In genomic region chr11:35355102-35355749, GRCh38 we compare ENCODE assay signal across 18 cellular contexts.
DNase-seq lines count a peak whose midpoint lies in the region; ATAC-seq, FAIRE-seq and TF ChIP-seq lines count a peak whose summit lies in the region.
"Had no signal": no experiment of that assay in that cellular context is flagged by ENCODE, and none has a peak within 500 bp of the region (broad histone marks: within the 10 kb centered on the region; RNA-seq: fewer than 3 reads in every experiment).

No MANE protein-coding gene starts in this region.

- SMC1A ChIA-PET in GM12878 (lab: Charles Lee; ENCODE audit: uncharacterized antibody, unreplicated experiment) = no interaction called here

- TF ChIP-seq EP300 in SK-N-SH (IDR thresholded peaks at IDR 0.05; ENCODE audit: borderline replicate concordance in 1 of 2, low read depth in 1 of 2, low read length in 1 of 2) (no peak), GM12878 (IDR thresholded peaks at IDR 0.05; ENCODE audit: borderline replicate concordance in 1 of 2, control insufficient read depth in 1 of 2, low read depth in 2 of 2, low read length in 2 of 2) (no peak)

- no peaks in the 10 kb centered on the region for H3K36me3 ChIP-seq in SK-N-SH (replicated peaks in 1 of 2; ENCODE audit: control insufficient read depth in 1 of 2, insufficient read depth in 2 of 2, low read length in 1 of 2)
- no peaks in the 10 kb centered on the region for H3K36me3 ChIP-seq in GM12878 (ENCODE audit: control insufficient read depth in 2 of 2, insufficient read depth in 2 of 2, low read length in 1 of 2)
- no peaks in the 10 kb centered on the region for H3K36me3 ChIP-seq in osteoblast (ENCODE audit: insufficient read depth, low read length)

- peak overlapping the region; percentile 53; the same call in 1 of the 2 replicates for H3K4me3 Mint-ChIP-seq in HFFc6
- no peak overlapping the region for H3K4me3 Mint-ChIP-seq in activated CD4-positive, alpha-beta T cell treated with anti-CD3 and anti-CD28 coated beads, Interleukin-2, amount 10 ng/mL, durations not matched to agents 24 days and 14 days
- H3K4me3 Mint-ChIP-seq: CD14-positive monocyte had no signal

- intact Hi-C loops in GM12878 (cut with micrococcal nuclease; ENCODE audit: unreplicated experiment) = no loop called here
- intact Hi-C loops in activated CD4-positive, alpha-beta T cell treated with anti-CD3 and anti-CD28 coated beads, Interleukin-2, amount 10 ng/mL, durations not matched to agents 24 days and 14 days (cut with micrococcal nuclease) = no loop called here

- H3K9me3 ChIP-seq in SK-N-SH (no peaks in the 10 kb centered on the region), GM12878 (replicated peaks; ENCODE audit: control insufficient read depth, insufficient read depth, low read length) (no peaks in the 10 kb centered on the region), osteoblast (ENCODE audit: low read depth, low read length) (no peaks in the 10 kb centered on the region)

- DNase-seq in SK-N-SH = no peak
- DNase-seq in HFFc6 = no peak
- DNase-seq in GM12878 (ENCODE audit: low read depth, low spot score) = no peak
- no peak for DNase-seq in osteoblast (ENCODE audit: insufficient read length, low spot score, missing footprints)
- no peak for DNase-seq in HTR-8/SVneo (ENCODE audit: insufficient read length, low spot score)
- no peak for DNase-seq in activated CD4-positive, alpha-beta T cell treated with anti-CD3 and anti-CD28 coated beads, Interleukin-2, amount 10 ng/mL, durations not matched to agents 24 days and 14 days
- DNase-seq: DMS79 treated with DMSO at 0.1 percent for 48 hours, NCI-H1417, NCI-H187, NCI-H2107, NCI-H510A, NCI-H748 treated with DMSO at 0.1 percent for 48 hours, SHP77 treated with DMSO at 0.1 percent for 48 hours had no signal

- H3K4me1 ChIP-seq in SK-N-SH (ENCODE audit: control insufficient read depth in 1 of 2, insufficient read depth in 2 of 2, low read depth in 1 of 2, low read length in 1 of 2) = peaks cover 5 to 32% of the 10 kb centered on the region in 2 experiments; a peak in 3 of 4 replicates
- no peaks in the 10 kb centered on the region for H3K4me1 ChIP-seq in GM12878 (ENCODE audit: control insufficient read depth, insufficient read depth, low read length)
- H3K4me1 ChIP-seq in osteoblast (ENCODE audit: insufficient read depth, low read length) = peaks cover 29% of the 10 kb centered on the region

- H3K4me2 ChIP-seq in SK-N-SH (peak overlapping the region; percentile 3; the same call in 1 of the 2 replicates), GM12878 (ENCODE audit: control insufficient read depth, insufficient read depth) (no peak overlapping the region), osteoblast (ENCODE audit: insufficient read depth, low read length) (peak overlapping the region; percentile 29)

- H3K4me1 Mint-ChIP-seq in HFFc6 (ENCODE audit: low read depth) = peaks cover 58% of the 10 kb centered on the region
- peaks cover 2% of the 10 kb centered on the region for H3K4me1 Mint-ChIP-seq in activated CD4-positive, alpha-beta T cell treated with anti-CD3 and anti-CD28 coated beads, Interleukin-2, amount 10 ng/mL, durations not matched to agents 24 days and 14 days

- peaks cover 34% of the 10 kb centered on the region for H3F3A ChIP-seq in SK-N-SH (replicated peaks; ENCODE audit: insufficient read depth)

- TF ChIP-seq RAD21 in SK-N-SH (IDR thresholded peaks at IDR 0.05; ENCODE audit: low read length) (no peak), GM12878 (IDR thresholded peaks at IDR 0.05; ENCODE audit: insufficient read depth, low read depth, low read length) (no peak)

- RAD21 ChIA-PET in GM12878 (lab: Charles Lee; ENCODE audit: unreplicated experiment) = interaction anchor here (0.7 kb wide), 1 partner anchor 191 kb away, joined by 3 read pairs; no protein-coding TSS in a partner anchor

- H4K20me1 ChIP-seq in SK-N-SH (ENCODE audit: insufficient read depth) (no peaks in the 10 kb centered on the region), GM12878 (ENCODE audit: control insufficient read depth, insufficient read depth) (no peaks in the 10 kb centered on the region), osteoblast (ENCODE audit: insufficient read depth, low read length) (no peaks in the 10 kb centered on the region)

- no peak overlapping the region for H3K9ac ChIP-seq in SK-N-SH
- no peak overlapping the region for H3K9ac ChIP-seq in GM12878 (ENCODE audit: control insufficient read depth, insufficient read depth, low read length)

- POLR2A ChIA-PET in SK-N-SH (lab: Yijun Ruan, JAX) = interaction anchor here (0.6 kb wide), 1 partner anchor 201 kb away, joined by 3 read pairs; no protein-coding TSS in a partner anchor
- POLR2A ChIA-PET in GM12878 (lab: Charles Lee) = interaction anchor here (1.2 kb wide), 1 partner anchor 9 kb away, joined by 5 read pairs; no protein-coding TSS in a partner anchor

- no peak for TF ChIP-seq POLR2A in GM12878 (IDR thresholded peaks at IDR 0.05; ENCODE audit: low read depth, low read length)

- in situ Hi-C loops in GM12878 (cut with MboI) = no loop called here

- TF ChIP-seq CTCF in SK-N-SH (IDR thresholded peaks at IDR 0.05) (no peak), HFFc6 (IDR thresholded peaks at IDR 0.05) (no peak), GM12878 (IDR thresholded peaks at IDR 0.05 in 2 of 3, conservative IDR thresholded peaks at IDR 0.05 in 1 of 3; ENCODE audit: control insufficient read depth in 2 of 3, extremely low read depth in 1 of 3, insufficient read depth in 1 of 3, low read depth in 3 of 3, low read length in 3 of 3) (no peak), osteoblast (IDR thresholded peaks at IDR 0.05; ENCODE audit: extremely low read depth, low read depth, low read length) (no peak)

- H3K4me3 ChIP-seq in SK-N-SH (ENCODE audit: low read depth in 2 of 2, low read length in 1 of 2) (no peak overlapping the region), GM12878 (no peak overlapping the region), osteoblast (ENCODE audit: insufficient read depth, low read length) (no peak overlapping the region)

- no peaks in the 10 kb centered on the region for H3K9me2 ChIP-seq in SK-N-SH

- H3K27ac ChIP-seq in SK-N-SH (ENCODE audit: low read depth in 2 of 2, low read length in 1 of 2) = peak overlapping the region in 1 of 2 experiments; percentile 59; a peak in 2 of 4 replicates
- H3K27ac ChIP-seq in GM12878 (ENCODE audit: control insufficient read depth, insufficient read depth) = no peak overlapping the region
- peak overlapping the region; percentile 13 for H3K27ac ChIP-seq in osteoblast (ENCODE audit: low read depth, low read length)
- H3K27ac ChIP-seq: 22Rv1 had no signal

- CTCF ChIA-PET in SK-N-SH (lab: Yijun Ruan, JAX) = interaction anchor here (1.3 kb wide), 1 partner anchor 14 kb away, joined by 3 read pairs; no protein-coding TSS in a partner anchor
- CTCF ChIA-PET in GM12878 (lab: Yijun Ruan, JAX) = no interaction called here

- peak overlapping the region; percentile 65; the same call in 1 of the 2 replicates for H3K27ac Mint-ChIP-seq in HFFc6
- H3K27ac Mint-ChIP-seq in activated CD4-positive, alpha-beta T cell treated with anti-CD3 and anti-CD28 coated beads, Interleukin-2, amount 10 ng/mL, durations not matched to agents 24 days and 14 days = no peak overlapping the region
- H3K27ac Mint-ChIP-seq: CD14-positive monocyte had no signal

- H3K79me2 ChIP-seq in SK-N-SH (ENCODE audit: insufficient read depth) (no peaks in the 10 kb centered on the region), GM12878 (ENCODE audit: control insufficient read depth, insufficient read depth, low read length) (no peaks in the 10 kb centered on the region), osteoblast (ENCODE audit: insufficient read depth, low read length) (no peaks in the 10 kb centered on the region)

- no peaks in the 10 kb centered on the region for H3K27me3 Mint-ChIP-seq in HFFc6 (ENCODE audit: insufficient read depth)
- peaks cover 4% of the 10 kb centered on the region for H3K27me3 Mint-ChIP-seq in activated CD4-positive, alpha-beta T cell treated with anti-CD3 and anti-CD28 coated beads, Interleukin-2, amount 10 ng/mL, durations not matched to agents 24 days and 14 days

- no peak for FAIRE-seq in GM12878 (lab: Jason Lieb, UNC)
- no peak for FAIRE-seq in HTR-8/SVneo (lab: Jason Lieb, UNC)
- FAIRE-seq: H1 had no signal

- H3K36me3 Mint-ChIP-seq in HFFc6 (ENCODE audit: low read depth) = no peaks in the 10 kb centered on the region
- no peaks in the 10 kb centered on the region for H3K36me3 Mint-ChIP-seq in activated CD4-positive, alpha-beta T cell treated with anti-CD3 and anti-CD28 coated beads, Interleukin-2, amount 10 ng/mL, durations not matched to agents 24 days and 14 days (ENCODE audit: low read depth)
- H3K36me3 Mint-ChIP-seq: CD14-positive monocyte had no signal

- H2AFZ ChIP-seq in SK-N-SH (ENCODE audit: low read depth) = no peak overlapping the region
- no peak overlapping the region for H2AFZ ChIP-seq in GM12878 (ENCODE audit: control insufficient read depth, low read depth, low read length)
- no peak overlapping the region for H2AFZ ChIP-seq in osteoblast (ENCODE audit: low read length)

- BruUV-seq in GM12878 (replicated peaks; lab: Mats Ljungman, UMichigan) = no TSS peak

- 93% methylated on average over 5 of the region's 5 CpGs for WGBS in SK-N-SH (ENCODE audit: low lambda C conversion rate)
- WGBS in GM12878 (ENCODE audit: insufficient coverage, insufficient replicate concordance, low lambda C conversion rate, missing lambda C conversion rate) = 63% methylated on average over 5 of the region's 5 CpGs

- no peak for ATAC-seq in SK-N-SH treated with all-trans-retinoic acid at 6 μM for 48 hours
- ATAC-seq in GM12878 = peak; percentile 40; the same call in 1 of the 3 replicates
- no peak for ATAC-seq in HG02759 (IDR thresholded peaks at IDR 0.05; ENCODE audit: unreplicated experiment)

- H3K9me3 Mint-ChIP-seq in HFFc6 = no peaks in the 10 kb centered on the region
- no peaks in the 10 kb centered on the region for H3K9me3 Mint-ChIP-seq in activated CD4-positive, alpha-beta T cell treated with anti-CD3 and anti-CD28 coated beads, Interleukin-2, amount 10 ng/mL, durations not matched to agents 24 days and 14 days
- H3K9me3 Mint-ChIP-seq: CD14-positive monocyte had no signal

- H3K27me3 ChIP-seq in SK-N-SH (ENCODE audit: insufficient read depth) = no peaks in the 10 kb centered on the region
- H3K27me3 ChIP-seq in GM12878 (replicated peaks in 1 of 2; ENCODE audit: control insufficient read depth in 2 of 2, insufficient read depth in 2 of 2, low read length in 1 of 2) = no peaks in the 10 kb centered on the region
- H3K27me3 ChIP-seq in osteoblast (ENCODE audit: insufficient read depth, low read length) = no peaks in the 10 kb centered on the region

TF ChIP-seq in SK-N-SH, 30 proteins besides CTCF, POLR2A, EP300 and RAD21 (continues in another document):
- TF ChIP-seq SIN3A (IDR thresholded peaks at IDR 0.05; ENCODE audit: borderline replicate concordance, low read depth, low read length) (no peak), TEAD4 (IDR thresholded peaks at IDR 0.05; ENCODE audit: borderline replicate concordance, insufficient read depth) (no peak)

TF ChIP-seq in GM12878, 131 proteins besides CTCF, POLR2A, EP300 and RAD21 (continues in another document):
- TF ChIP-seq GABPA (IDR thresholded peaks at IDR 0.05; ENCODE audit: low read depth) (no peak), EED (IDR thresholded peaks at IDR 0.05; ENCODE audit: low read depth) (0 out of 2 replicates have a peak, but pooled peaks have one; percentile 27), RUNX3 (IDR thresholded peaks at IDR 0.05; ENCODE audit: low read length) (peak; percentile 61; the same call in 1 of the 2 replicates), SREBF1 (IDR thresholded peaks at IDR 0.05; ENCODE audit: low read length) (no peak), STAT3 (IDR thresholded peaks at IDR 0.05; ENCODE audit: low read depth, low read length) (no peak)
